ENCODE assay signal across 1 cellular context in the genomic region with DNA sequence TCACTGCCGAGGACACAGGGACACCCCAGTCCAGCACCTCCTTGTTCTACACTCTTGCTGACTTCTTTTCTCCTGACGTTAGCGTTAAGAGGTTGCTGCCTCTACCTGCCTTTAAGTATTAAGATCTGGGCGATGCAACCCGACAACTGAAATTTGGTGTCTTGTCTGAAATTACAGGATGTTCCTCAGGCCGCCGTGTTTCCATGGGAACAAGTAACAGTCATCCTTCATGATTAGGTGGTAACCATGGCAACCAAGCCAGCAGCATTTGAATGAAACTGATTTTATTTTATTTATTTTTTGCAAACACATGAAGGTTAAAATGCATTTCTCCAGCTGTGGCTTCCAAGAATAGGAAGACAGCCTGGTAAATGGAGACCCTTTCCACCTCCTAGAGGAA.
TF ChIP-seq lines count a peak whose summit lies in the region.

No MANE protein-coding gene starts in this region.

TF ChIP-seq in K562, 482 proteins besides CTCF, POLR2A, EP300 and RAD21 (continued from another document):
- TF ChIP-seq, protein P1, sequence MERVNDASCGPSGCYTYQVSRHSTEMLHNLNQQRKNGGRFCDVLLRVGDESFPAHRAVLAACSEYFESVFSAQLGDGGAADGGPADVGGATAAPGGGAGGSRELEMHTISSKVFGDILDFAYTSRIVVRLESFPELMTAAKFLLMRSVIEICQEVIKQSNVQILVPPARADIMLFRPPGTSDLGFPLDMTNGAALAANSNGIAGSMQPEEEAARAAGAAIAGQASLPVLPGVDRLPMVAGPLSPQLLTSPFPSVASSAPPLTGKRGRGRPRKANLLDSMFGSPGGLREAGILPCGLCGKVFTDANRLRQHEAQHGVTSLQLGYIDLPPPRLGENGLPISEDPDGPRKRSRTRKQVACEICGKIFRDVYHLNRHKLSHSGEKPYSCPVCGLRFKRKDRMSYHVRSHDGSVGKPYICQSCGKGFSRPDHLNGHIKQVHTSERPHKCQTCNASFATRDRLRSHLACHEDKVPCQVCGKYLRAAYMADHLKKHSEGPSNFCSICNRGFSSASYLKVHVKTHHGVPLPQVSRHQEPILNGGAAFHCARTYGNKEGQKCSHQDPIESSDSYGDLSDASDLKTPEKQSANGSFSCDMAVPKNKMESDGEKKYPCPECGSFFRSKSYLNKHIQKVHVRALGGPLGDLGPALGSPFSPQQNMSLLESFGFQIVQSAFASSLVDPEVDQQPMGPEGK (CRISPR knock-in tag; IDR thresholded peaks at IDR 0.05; ENCODE audit: borderline replicate concordance), result no peak
- TF ChIP-seq RFX1 (IDR thresholded peaks at IDR 0.05) (peak; percentile 93), CSDE1 (IDR thresholded peaks at IDR 0.05) (0 out of 4 replicates have a peak, but pooled peaks of 1 of the 2 experiments have one; percentile 42), HMG20B (CRISPR knock-in tag; IDR thresholded peaks at IDR 0.05) (no peak), HMG20A (CRISPR knock-in tag; conservative IDR thresholded peaks at IDR 0.05) (no peak), TBL1XR1 (IDR thresholded peaks at IDR 0.05; ENCODE audit: low read length in 2 of 2) (no peak)
- TF ChIP-seq, protein P2, sequence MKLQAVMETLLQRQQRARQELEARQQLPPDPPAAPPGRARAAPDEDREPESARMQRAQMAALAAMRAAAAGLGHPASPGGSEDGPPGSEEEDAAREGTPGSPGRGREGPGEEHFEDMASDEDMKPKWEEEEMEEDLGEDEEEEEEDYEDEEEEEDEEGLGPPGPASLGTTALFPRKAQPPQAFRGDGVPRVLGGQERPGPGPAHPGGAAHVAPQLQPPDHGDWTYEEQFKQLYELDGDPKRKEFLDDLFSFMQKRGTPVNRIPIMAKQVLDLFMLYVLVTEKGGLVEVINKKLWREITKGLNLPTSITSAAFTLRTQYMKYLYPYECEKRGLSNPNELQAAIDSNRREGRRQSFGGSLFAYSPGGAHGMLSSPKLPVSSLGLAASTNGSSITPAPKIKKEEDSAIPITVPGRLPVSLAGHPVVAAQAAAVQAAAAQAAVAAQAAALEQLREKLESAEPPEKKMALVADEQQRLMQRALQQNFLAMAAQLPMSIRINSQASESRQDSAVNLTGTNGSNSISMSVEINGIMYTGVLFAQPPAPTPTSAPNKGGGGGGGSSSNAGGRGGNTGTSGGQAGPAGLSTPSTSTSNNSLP (IDR thresholded peaks at IDR 0.05; ENCODE audit: borderline replicate concordance, low read depth, low read length), result no peak
- TF ChIP-seq, protein P3, sequence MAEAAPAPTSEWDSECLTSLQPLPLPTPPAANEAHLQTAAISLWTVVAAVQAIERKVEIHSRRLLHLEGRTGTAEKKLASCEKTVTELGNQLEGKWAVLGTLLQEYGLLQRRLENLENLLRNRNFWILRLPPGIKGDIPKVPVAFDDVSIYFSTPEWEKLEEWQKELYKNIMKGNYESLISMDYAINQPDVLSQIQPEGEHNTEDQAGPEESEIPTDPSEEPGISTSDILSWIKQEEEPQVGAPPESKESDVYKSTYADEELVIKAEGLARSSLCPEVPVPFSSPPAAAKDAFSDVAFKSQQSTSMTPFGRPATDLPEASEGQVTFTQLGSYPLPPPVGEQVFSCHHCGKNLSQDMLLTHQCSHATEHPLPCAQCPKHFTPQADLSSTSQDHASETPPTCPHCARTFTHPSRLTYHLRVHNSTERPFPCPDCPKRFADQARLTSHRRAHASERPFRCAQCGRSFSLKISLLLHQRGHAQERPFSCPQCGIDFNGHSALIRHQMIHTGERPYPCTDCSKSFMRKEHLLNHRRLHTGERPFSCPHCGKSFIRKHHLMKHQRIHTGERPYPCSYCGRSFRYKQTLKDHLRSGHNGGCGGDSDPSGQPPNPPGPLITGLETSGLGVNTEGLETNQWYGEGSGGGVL (CRISPR knock-in tag; IDR thresholded peaks at IDR 0.05), result no peak
